Comparison of ENCODE assay signal across 8 cellular contexts in genomic region chr17:2171725-2172446, GRCh38.
DNase-seq lines count a peak whose midpoint lies in the region; ATAC-seq and TF ChIP-seq lines count a peak whose summit lies in the region.

No MANE protein-coding gene starts in this region.

- no peaks in the 10 kb centered on the region for H3K79me2 ChIP-seq in OCI-LY7 (ENCODE audit: insufficient read depth, low read depth, low read length)
- no peaks in the 10 kb centered on the region for H3K79me2 ChIP-seq in fibroblast of lung (ENCODE audit: control insufficient read depth, insufficient read depth, low read length)

- H3K4me3 ChIP-seq in OCI-LY7 (ENCODE audit: low read depth, low read length, poor library complexity, severe bottlenecking) (no peak overlapping the region), fibroblast of lung (replicated peaks in 1 of 4; ENCODE audit: control extremely low read depth in 1 of 4, insufficient read depth in 1 of 4, low read depth in 3 of 4, low read length in 4 of 4) (peak overlapping the region; percentile 27 to 40 (median 32)), neuronal stem cell (ENCODE audit: low read length in 2 of 2) (no peak overlapping the region)

- H3K4me1 Mint-ChIP-seq in stimulated activated memory B cell treated with anti-CD40 and anti-IgM and Interleukin-4, amounts not matched to agents 10 μg/mL and 1 μg/mL and 100 μg/mL, for 72 hours, result no peaks in the 10 kb centered on the region
- H3K4me1 Mint-ChIP-seq in naive thymus-derived CD8-positive, alpha-beta T cell, result peaks cover 0 to 10% (median 6%) of the 10 kb centered on the region in 4 donors

- no peaks in the 10 kb centered on the region for H3K79me1 ChIP-seq in neuronal stem cell (ENCODE audit: low read depth, low read length)

- H4K20me1 ChIP-seq in OCI-LY7 (ENCODE audit: insufficient read depth, low read length) (no peaks in the 10 kb centered on the region), fibroblast of lung (ENCODE audit: control insufficient read depth, extremely low read depth, insufficient read depth, low read length) (no peaks in the 10 kb centered on the region)

- no peak overlapping the region for H2BK15ac ChIP-seq in neuronal stem cell (ENCODE audit: low read length)

- H3K27me3 ChIP-seq in fibroblast of lung (ENCODE audit: control insufficient read depth, insufficient read depth, low read length), result no peaks in the 10 kb centered on the region
- H3K27me3 ChIP-seq in neuronal stem cell (ENCODE audit: control insufficient read depth in 3 of 3, insufficient read depth in 3 of 3, low read depth in 1 of 3, low read length in 3 of 3), result no peaks in the 10 kb centered on the region

- no peak overlapping the region for H3K14ac ChIP-seq in neuronal stem cell (ENCODE audit: low read length)

- TSS peak; percentile 47 for BruUV-seq in OCI-LY7 (replicated peaks; lab: Mats Ljungman, UMichigan)

- H3K27me3 Mint-ChIP-seq in stimulated activated memory B cell treated with anti-CD40 and anti-IgM and Interleukin-4, amounts not matched to agents 10 μg/mL and 1 μg/mL and 100 μg/mL, for 72 hours, result no peaks in the 10 kb centered on the region
- no peaks in the 10 kb centered on the region for H3K27me3 Mint-ChIP-seq in naive thymus-derived CD8-positive, alpha-beta T cell

- H2BK12ac ChIP-seq in neuronal stem cell (ENCODE audit: low read length), result no peak overlapping the region

- intact Hi-C loops in OCI-LY7 (cut with micrococcal nuclease; ENCODE audit: unreplicated experiment), result loop anchor here (2.0 kb wide), 1 partner anchor 113 kb away; no protein-coding TSS in a partner anchor

- DNase-seq in AG08396 (ENCODE audit: low spot score) (peak; percentile 72), OCI-LY7 (ENCODE audit: low spot score) (no peak), fibroblast of lung (ENCODE audit: low read depth in 2 of 2) (peak; percentile 100), neuronal stem cell (ENCODE audit: low spot score) (no peak), GM10248 (ENCODE audit: extremely low spot score) (no peak)
- DNase-seq in stimulated activated CD4-positive, alpha-beta T cell treated with anti-CD3 and anti-CD28 coated beads, Interleukin-12 subunit alpha, Interleukin-12 subunit beta, amount 100 ng/mL, for 4 hours, result no peak
- DNase-seq in naive thymus-derived CD8-positive, alpha-beta T cell, result no peak

- H2AK5ac ChIP-seq in neuronal stem cell (ENCODE audit: low read depth, low read length), result no peak overlapping the region

- H3K4ac ChIP-seq in neuronal stem cell (ENCODE audit: low read length), result no peak overlapping the region

- no peak overlapping the region for H2BK120ac ChIP-seq in neuronal stem cell (ENCODE audit: low read depth, low read length)

- no peak overlapping the region for H4K91ac ChIP-seq in neuronal stem cell (ENCODE audit: low read depth, low read length, poor library complexity)

- no peak overlapping the region for H2AFZ ChIP-seq in OCI-LY7 (ENCODE audit: low read length)
- no peak overlapping the region for H2AFZ ChIP-seq in fibroblast of lung (ENCODE audit: low read length)
- H2AFZ ChIP-seq in neuronal stem cell (ENCODE audit: low read length), result peak overlapping the region; percentile 62

- POLR2A ChIA-PET in OCI-LY7 (lab: Charles Lee), result no interaction called here
- POLR2A ChIA-PET in GM10248 (lab: Yijun Ruan, JAX), result no interaction called here
- POLR2A ChIA-PET in naive thymus-derived CD8-positive, alpha-beta T cell (lab: Charles Lee), result no interaction called here

- H3K27ac ChIP-seq in OCI-LY7 (ENCODE audit: low read depth, low read length, poor library complexity, severe bottlenecking) (no peak overlapping the region), fibroblast of lung (ENCODE audit: insufficient read depth, low read length) (peak overlapping the region; percentile 96), neuronal stem cell (replicated peaks; ENCODE audit: low read length) (peak overlapping the region; percentile 39)

- no peak overlapping the region for H2BK5ac ChIP-seq in neuronal stem cell (ENCODE audit: low read length)

- no peak overlapping the region for H3K27ac Mint-ChIP-seq in stimulated activated memory B cell treated with anti-CD40 and anti-IgM and Interleukin-4, amounts not matched to agents 10 μg/mL and 1 μg/mL and 100 μg/mL, for 72 hours
- H3K27ac Mint-ChIP-seq in naive thymus-derived CD8-positive, alpha-beta T cell, result no peak overlapping the region

- H3K36me3 Mint-ChIP-seq in stimulated activated memory B cell treated with anti-CD40 and anti-IgM and Interleukin-4, amounts not matched to agents 10 μg/mL and 1 μg/mL and 100 μg/mL, for 72 hours, result peaks cover 52% of the 10 kb centered on the region
- peaks cover 0 to 84% (median 11%) of the 10 kb centered on the region in 3 donors for H3K36me3 Mint-ChIP-seq in naive thymus-derived CD8-positive, alpha-beta T cell

- H3K36me3 ChIP-seq in OCI-LY7 (ENCODE audit: insufficient read depth, low read length) (peaks cover 10% of the 10 kb centered on the region; the same call in 1 of the 2 replicates), fibroblast of lung (ENCODE audit: control insufficient read depth, insufficient read depth, low read length) (peaks cover 3% of the 10 kb centered on the region), neuronal stem cell (replicated peaks in 1 of 2; ENCODE audit: control insufficient read depth in 2 of 2, insufficient read depth in 2 of 2, low read length in 2 of 2) (peaks cover 12 to 82% of the 10 kb centered on the region in 2 donors)

- H3K23ac ChIP-seq in neuronal stem cell (ENCODE audit: low read depth, low read length, poor library complexity), result no peak overlapping the region

- H3K9ac ChIP-seq in fibroblast of lung (ENCODE audit: insufficient read depth, low read length), result peak overlapping the region; percentile 66
- no peak overlapping the region for H3K9ac ChIP-seq in neuronal stem cell (ENCODE audit: low read depth, low read length, poor library complexity)

- no peaks in the 10 kb centered on the region for H3K4me1 ChIP-seq in OCI-LY7 (ENCODE audit: insufficient read depth, low read length, poor library complexity, severe bottlenecking)
- H3K4me1 ChIP-seq in fibroblast of lung (ENCODE audit: control insufficient read depth, extremely low read depth, insufficient read depth, low read length), result peaks cover 43% of the 10 kb centered on the region
- H3K4me1 ChIP-seq in neuronal stem cell (ENCODE audit: control insufficient read depth in 2 of 2, insufficient read depth in 1 of 2, low read depth in 1 of 2, low read length in 2 of 2), result peaks cover 11 to 28% of the 10 kb centered on the region in 2 donors

- no peak for TF ChIP-seq CTCF in OCI-LY7 (conservative IDR thresholded peaks at IDR 0.05; ENCODE audit: low read length)
- TF ChIP-seq CTCF in fibroblast of lung (conservative IDR thresholded peaks at IDR 0.05 in 1 of 2, IDR thresholded peaks at IDR 0.05 in 1 of 2; ENCODE audit: low read depth in 1 of 2, low read length in 2 of 2), result no peak
- TF ChIP-seq CTCF in GM10248 (IDR thresholded peaks at IDR 0.05; ENCODE audit: control extremely low read depth, extremely low read depth, low read depth, missing control alignments), result no peak

- CTCF ChIA-PET in OCI-LY7 (lab: Charles Lee; ENCODE audit: unreplicated experiment) (no interaction called here), GM10248 (lab: Yijun Ruan, JAX) (interaction anchor here (1.0 kb wide), 1 partner anchor 51 kb away, joined by 3 read pairs; no protein-coding TSS in a partner anchor)

- no peaks in the 10 kb centered on the region for H3K9me3 ChIP-seq in OCI-LY7 (ENCODE audit: low read length)
- no peaks in the 10 kb centered on the region for H3K9me3 ChIP-seq in fibroblast of lung (ENCODE audit: control insufficient read depth, insufficient read depth, low read depth, low read length)
- no peaks in the 10 kb centered on the region for H3K9me3 ChIP-seq in neuronal stem cell (replicated peaks in 1 of 2; ENCODE audit: control insufficient read depth in 2 of 2, insufficient read depth in 1 of 2, low read depth in 1 of 2, low read length in 2 of 2)

- no peak overlapping the region for H3K4me3 Mint-ChIP-seq in stimulated activated memory B cell treated with anti-CD40 and anti-IgM and Interleukin-4, amounts not matched to agents 10 μg/mL and 1 μg/mL and 100 μg/mL, for 72 hours
- H3K4me3 Mint-ChIP-seq in naive thymus-derived CD8-positive, alpha-beta T cell, result no peak overlapping the region

- no peak for ATAC-seq in stimulated activated memory B cell treated with anti-CD40 and anti-IgM and Interleukin-4, amounts not matched to agents 10 μg/mL and 1 μg/mL and 100 μg/mL, for 72 hours
- ATAC-seq in naive thymus-derived CD8-positive, alpha-beta T cell, result no peak

- no peak overlapping the region for H3K18ac ChIP-seq in neuronal stem cell (ENCODE audit: low read length)

- no CpG with 5 or more reads among the region's 11 CpGs for WGBS in neuronal stem cell (ENCODE audit: extremely low coverage in 2 of 2, insufficient read length in 2 of 2, insufficient replicate concordance in 1 of 2), 2 donors

- H3K4me2 ChIP-seq in OCI-LY7 (ENCODE audit: low read length) (no peak overlapping the region), fibroblast of lung (ENCODE audit: extremely low read depth, insufficient read depth, low read length) (peak overlapping the region; percentile 92), neuronal stem cell (ENCODE audit: insufficient read depth, low read length, poor library complexity, severe bottlenecking) (no peak overlapping the region)

- no peaks in the 10 kb centered on the region for H3K9me3 Mint-ChIP-seq in stimulated activated memory B cell treated with anti-CD40 and anti-IgM and Interleukin-4, amounts not matched to agents 10 μg/mL and 1 μg/mL and 100 μg/mL, for 72 hours
- no peaks in the 10 kb centered on the region for H3K9me3 Mint-ChIP-seq in naive thymus-derived CD8-positive, alpha-beta T cell

- H4K8ac ChIP-seq in neuronal stem cell (ENCODE audit: low read depth, low read length), result no peak overlapping the region

- no peaks in the 10 kb centered on the region for H3K9me2 ChIP-seq in OCI-LY7 (ENCODE audit: insufficient read depth, low read length)

Comparison
In these comparisons a context has a peak if more than half of its experiments do, and no peak if none do; other contexts are left out.
1. DNase-seq: peak in AG08396 (single experiment) and fibroblast of lung (2 of 2); none in OCI-LY7 (single experiment), neuronal stem cell (single experiment), stimulated activated CD4-positive, alpha-beta T cell treated with anti-CD3 and anti-CD28 coated beads, Interleukin-12 subunit alpha, Interleukin-12 subunit beta, amount 100 ng/mL, for 4 hours (single experiment), GM10248 (single experiment) and naive thymus-derived CD8-positive, alpha-beta T cell (0 of 10).
2. H3K4me3 ChIP-seq: peak in fibroblast of lung (4 of 4); none in OCI-LY7 (single experiment) and neuronal stem cell (0 of 2).